8 cellular contexts compared by ENCODE assay signal in the genomic region with DNA sequence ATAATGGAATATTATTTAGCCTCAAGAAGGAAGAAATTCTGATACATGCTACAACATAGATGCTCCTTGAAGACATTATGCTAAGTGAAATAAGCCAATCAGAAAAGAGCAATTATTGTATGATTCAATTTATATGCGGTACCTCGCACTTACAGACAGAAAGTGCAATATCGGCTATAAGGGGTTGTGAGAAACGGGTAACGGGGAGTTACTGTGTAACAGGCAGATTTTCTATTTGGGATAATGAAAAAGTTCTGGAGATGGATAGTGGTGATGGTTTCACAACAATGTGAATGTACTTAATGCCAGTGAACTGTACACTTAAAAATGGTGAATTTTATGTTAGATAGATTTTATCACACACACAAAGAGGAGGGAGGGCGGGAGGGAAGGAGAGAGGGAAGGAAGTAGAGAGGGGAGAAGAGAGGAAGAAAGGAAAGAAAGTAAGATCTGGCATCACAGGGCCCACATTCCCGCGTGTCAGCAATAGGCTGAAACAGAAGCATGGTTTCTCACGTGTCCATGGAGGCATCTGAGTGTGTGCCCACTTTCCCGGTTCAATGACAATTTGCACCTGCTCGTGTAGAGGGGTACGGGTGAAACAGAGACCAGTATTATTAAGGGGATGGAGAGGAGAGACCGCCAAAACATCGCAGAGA. TPM values are rescaled to one million over a fixed set of nuclear protein-coding genes. Genes with fewer than 3 reads are reported as not detected.
DNase-seq lines count a peak whose midpoint lies in the region; ATAC-seq and TF ChIP-seq lines count a peak whose summit lies in the region.

No MANE protein-coding gene starts in this region.

- ATAC-seq in GM19463 (IDR thresholded peaks at IDR 0.05; ENCODE audit: unreplicated experiment) (no peak), GM19467 (IDR thresholded peaks at IDR 0.05; ENCODE audit: unreplicated experiment) (no peak)

- DNase-seq in Calu3 = no peak
- peak; percentile 11 for DNase-seq in LHCN-M2 (ENCODE audit: low read depth)
- no peak for DNase-seq in brain microvascular endothelial cell
- DNase-seq in lower leg skin (ENCODE audit: low spot score in 2 of 2) = no peak
- no peak for DNase-seq in type B pancreatic cell (ENCODE audit: extremely low spot score, unreplicated experiment)
- no peak for DNase-seq in kidney tubule cell (ENCODE audit: low spot score)

- no peak for TF ChIP-seq CTCF in Calu3 (IDR thresholded peaks at IDR 0.05; ENCODE audit: unreplicated experiment)
- TF ChIP-seq CTCF in brain microvascular endothelial cell (IDR thresholded peaks at IDR 0.05; ENCODE audit: low read depth, low read length, missing control alignments) = no peak
- no peak for TF ChIP-seq CTCF in lower leg skin (IDR thresholded peaks at IDR 0.05)
- TF ChIP-seq CTCF in type B pancreatic cell (conservative IDR thresholded peaks at IDR 0.05) = no peak

- H3K27ac ChIP-seq in brain microvascular endothelial cell = peak overlapping the region; percentile 46

- H3K4me3 ChIP-seq in brain microvascular endothelial cell (ENCODE audit: low read depth, low read length) (peak overlapping the region; percentile 90), lower leg skin (ENCODE audit: low read depth, poor library complexity, severe bottlenecking) (peak overlapping the region; percentile 39)

- TSS peak; percentile 74 for BruUV-seq in Calu3 (replicated peaks; lab: Mats Ljungman, UMichigan)

- H3K4me3 Mint-ChIP-seq in Calu3 (ENCODE audit: low read depth, unreplicated experiment) = peak overlapping the region; percentile 98
- peak overlapping the region; percentile 94 for H3K4me3 Mint-ChIP-seq in type B pancreatic cell

- peaks cover 24% of the 10 kb centered on the region for H3K36me3 Mint-ChIP-seq in Calu3 (ENCODE audit: insufficient read depth, unreplicated experiment)
- H3K36me3 Mint-ChIP-seq in type B pancreatic cell = peaks cover 11% of the 10 kb centered on the region

- intact Hi-C loops in Calu3 (cut with micrococcal nuclease; ENCODE audit: unreplicated experiment) = loop anchor here (5.0 kb wide), 1 partner anchor 49 kb away; no protein-coding TSS in a partner anchor
- intact Hi-C loops in lower leg skin (cut with DNase I; ENCODE audit: low total_unique reads) = no loop called here

- no peaks in the 10 kb centered on the region for H3K36me3 ChIP-seq in brain microvascular endothelial cell (replicated peaks)

- in situ Hi-C loops in brain microvascular endothelial cell (cut with HindIII; ENCODE audit: low pct_ligation_motif_present, low sequenced_read_pairs) = no loop called here

- H3K9me3 Mint-ChIP-seq in Calu3 (ENCODE audit: low read depth, unreplicated experiment) = no peaks in the 10 kb centered on the region
- no peaks in the 10 kb centered on the region for H3K9me3 Mint-ChIP-seq in type B pancreatic cell

- no peaks in the 10 kb centered on the region for H3K27me3 ChIP-seq in brain microvascular endothelial cell (replicated peaks)

- peaks cover 26% of the 10 kb centered on the region for H3K4me1 Mint-ChIP-seq in Calu3 (ENCODE audit: low read depth, unreplicated experiment)
- peaks cover 20% of the 10 kb centered on the region for H3K4me1 Mint-ChIP-seq in type B pancreatic cell (ENCODE audit: unreplicated experiment)

- H3K27me3 Mint-ChIP-seq in Calu3 (ENCODE audit: unreplicated experiment) = no peaks in the 10 kb centered on the region
- H3K27me3 Mint-ChIP-seq in type B pancreatic cell = no peaks in the 10 kb centered on the region

- TF ChIP-seq POLR2A in lower leg skin (IDR thresholded peaks at IDR 0.05) = no peak

- CTCF ChIA-PET in Calu3 (lab: Charles Lee) = interaction anchor here (0.6 to 1.2 kb wide), 9 partner anchors 9 to 382 kb away, joined by 3 to 8 read pairs (median 4); a partner anchor contains a TSS

- H3K27ac Mint-ChIP-seq in Calu3 (ENCODE audit: unreplicated experiment) (peak overlapping the region; percentile 95), type B pancreatic cell (peak overlapping the region; percentile 83)

- WGBS in lower leg skin, 2 donors = 8 to 10% methylated on average over 14 of the region's 14 CpGs

RNA-seq across cellular contexts. Expression of a gene that starts 0.7 kb away (rescaled TPM):
- total RNA-seq in Calu3 (2022) (26.7 and 31.8 TPM in 2 replicates), LHCN-M2 (2014; rRNA removed) (13.1 and 14.9 TPM in 2 replicates), lower leg skin (1 to 10 TPM in 1 of 4 donors, under 1 TPM in 3; 0.30 to 2.0 (median 0.45) TPM), type B pancreatic cell (ENCODE audit: low replicate concordance) (8.5 and 21.5 TPM in 2 replicates)
- 3.1 TPM for polyA plus RNA-seq in LHCN-M2 (2012)
